8 cellular contexts compared by ENCODE assay signal in the genomic region with DNA sequence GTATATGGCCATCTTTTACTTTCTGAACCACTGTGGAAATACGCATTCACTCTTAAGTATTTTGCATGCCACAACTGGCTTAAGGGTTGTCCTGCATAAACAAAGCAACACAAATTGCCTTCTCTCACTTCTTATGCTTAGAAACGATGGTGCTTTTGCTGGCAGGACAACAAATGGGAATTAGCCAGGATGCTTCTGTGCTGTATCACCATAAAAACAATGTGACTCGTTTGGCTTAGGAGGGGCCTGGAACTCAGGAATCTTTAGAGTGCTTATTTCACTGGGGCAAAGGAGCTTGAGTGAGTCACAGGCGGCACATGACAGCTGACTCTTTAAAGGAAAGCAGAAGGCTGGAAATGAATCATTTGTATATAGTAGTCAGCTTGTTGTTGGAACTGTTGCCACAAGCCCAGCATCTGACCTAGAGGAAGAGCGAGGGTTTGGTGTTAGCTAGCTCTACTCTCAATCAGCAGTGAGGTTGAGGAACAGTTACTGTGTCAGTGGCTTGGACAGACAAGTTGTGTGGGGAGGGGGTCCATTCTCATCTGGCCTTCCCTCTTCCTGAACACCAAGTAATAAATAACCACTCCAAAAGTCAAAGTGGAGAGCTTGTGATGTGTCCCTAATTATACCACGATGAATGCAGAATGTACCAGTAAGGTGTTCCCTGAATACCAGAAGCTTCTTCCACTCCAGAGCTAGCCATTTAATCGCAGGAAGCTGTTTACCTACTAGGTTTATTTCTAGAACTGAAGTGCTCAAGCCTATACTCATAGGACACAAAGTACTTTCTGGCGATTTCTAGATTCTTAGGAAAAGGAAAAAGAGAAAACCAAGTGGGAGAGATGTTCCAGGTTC.
DNase-seq lines count a peak whose midpoint lies in the region; ATAC-seq and TF ChIP-seq lines count a peak whose summit lies in the region.

No MANE protein-coding gene starts in this region.

- 45% methylated on average over 8 of the region's 8 CpGs for WGBS in HUES64
- 24 to 35% (median 34%) methylated on average over 8 of the region's 8 CpGs for WGBS in heart left ventricle, 4 donors
- 23 to 37% (median 25%) methylated on average over 8 of the region's 8 CpGs for WGBS in psoas muscle, 3 donors

- intact Hi-C loops in heart left ventricle (cut with DNase I), result loop anchor here in 3 of 10 donors (5.0 to 10.0 kb wide), 3 partner anchors 66 to 294 kb away; a partner anchor contains a TSS
- intact Hi-C loops in psoas muscle (cut with DNase I), result no loop called here

- H3K9me3 ChIP-seq in HUES64 (ENCODE audit: insufficient read depth, low read depth, low read length), result no peaks in the 10 kb centered on the region
- H3K9me3 ChIP-seq in heart left ventricle, result no peaks in the 10 kb centered on the region
- no peaks in the 10 kb centered on the region for H3K9me3 ChIP-seq in psoas muscle

- no peak overlapping the region for H3K4me3 Mint-ChIP-seq in activated naive CD8-positive, alpha-beta T cell treated with anti-CD3 and anti-CD28 coated beads for 36 hours
- no peak overlapping the region for H3K4me3 Mint-ChIP-seq in naive thymus-derived CD8-positive, alpha-beta T cell

- peak overlapping the region; percentile 34; the same call in 1 of the 2 replicates for H3K9ac ChIP-seq in HUES64 (ENCODE audit: low read depth, low read length)

- H3K36me3 ChIP-seq in HUES64 (ENCODE audit: insufficient read depth, low read length), result no peaks in the 10 kb centered on the region
- H3K36me3 ChIP-seq in heart left ventricle, result peaks cover 0 to 23% (median 19%) of the 10 kb centered on the region in 9 donors
- peaks cover 3 to 23% of the 10 kb centered on the region in 2 donors for H3K36me3 ChIP-seq in psoas muscle (ENCODE audit: insufficient read depth in 1 of 2, low read depth in 1 of 2)

- TF ChIP-seq POLR2A in heart left ventricle (IDR thresholded peaks at IDR 0.05), result peak in 1 of 2 donors; percentile 43

- H3K9me3 Mint-ChIP-seq in activated naive CD8-positive, alpha-beta T cell treated with anti-CD3 and anti-CD28 coated beads for 36 hours, result no peaks in the 10 kb centered on the region
- no peaks in the 10 kb centered on the region for H3K9me3 Mint-ChIP-seq in naive thymus-derived CD8-positive, alpha-beta T cell

- TF ChIP-seq CTCF in heart left ventricle (IDR thresholded peaks at IDR 0.05) (no peak), psoas muscle (IDR thresholded peaks at IDR 0.05) (no peak)

- peaks cover 31% of the 10 kb centered on the region for H3K4me1 ChIP-seq in HUES64 (ENCODE audit: insufficient read depth, low read length)
- H3K4me1 ChIP-seq in heart left ventricle, result peaks cover 2 to 50% (median 31%) of the 10 kb centered on the region in 12 donors
- peaks cover 64% of the 10 kb centered on the region for H3K4me1 ChIP-seq in psoas muscle

- H3K27ac Mint-ChIP-seq in activated naive CD8-positive, alpha-beta T cell treated with anti-CD3 and anti-CD28 coated beads for 36 hours, result peak overlapping the region; percentile 43
- peak overlapping the region in 2 of 10 donors; percentile 46 to 72 for H3K27ac Mint-ChIP-seq in naive thymus-derived CD8-positive, alpha-beta T cell

- no peaks in the 10 kb centered on the region for H3K27me3 ChIP-seq in HUES64 (ENCODE audit: insufficient read depth, low read length)
- H3K27me3 ChIP-seq in heart left ventricle, result no peaks in the 10 kb centered on the region
- no peaks in the 10 kb centered on the region for H3K27me3 ChIP-seq in psoas muscle (ENCODE audit: insufficient read depth in 3 of 3, low read length in 2 of 3)

- POLR2A ChIA-PET in naive thymus-derived CD8-positive, alpha-beta T cell (lab: Charles Lee), result no interaction called here

- ATAC-seq in heart left ventricle (peak; percentile 92 to 97 (median 96)), psoas muscle (peak; percentile 92 to 96 (median 94)), HG03469 (IDR thresholded peaks at IDR 0.05; ENCODE audit: unreplicated experiment) (no peak)
- ATAC-seq in naive thymus-derived CD8-positive, alpha-beta T cell, result no peak

- H3K27ac ChIP-seq in HUES64 (ENCODE audit: low read depth, low read length) (peak overlapping the region; percentile 89), heart left ventricle (peak overlapping the region; percentile 75 to 95 (median 86)), psoas muscle (peak overlapping the region; percentile 87)

- no peaks in the 10 kb centered on the region for H3K27me3 Mint-ChIP-seq in activated naive CD8-positive, alpha-beta T cell treated with anti-CD3 and anti-CD28 coated beads for 36 hours
- no peaks in the 10 kb centered on the region for H3K27me3 Mint-ChIP-seq in naive thymus-derived CD8-positive, alpha-beta T cell

- H3K4me1 Mint-ChIP-seq in activated naive CD8-positive, alpha-beta T cell treated with anti-CD3 and anti-CD28 coated beads for 36 hours, result peaks cover 16% of the 10 kb centered on the region
- peaks cover 0 to 10% (median 4%) of the 10 kb centered on the region in 4 donors for H3K4me1 Mint-ChIP-seq in naive thymus-derived CD8-positive, alpha-beta T cell

- DNase-seq in AG20443 (ENCODE audit: low spot score), result peak; percentile 85
- peak; percentile 14 for DNase-seq in activated naive CD8-positive, alpha-beta T cell treated with anti-CD3 and anti-CD28 coated beads for 36 hours
- DNase-seq in heart left ventricle, result peak in 4 of 5 donors; percentile 71 to 89 (median 82)
- DNase-seq in psoas muscle, result peak; percentile 78 to 84
- no peak for DNase-seq in NCI-H345 (lab: John Stamatoyannopoulos, UW)
- no peak for DNase-seq in naive thymus-derived CD8-positive, alpha-beta T cell

- peaks cover 35% of the 10 kb centered on the region for H3K36me3 Mint-ChIP-seq in activated naive CD8-positive, alpha-beta T cell treated with anti-CD3 and anti-CD28 coated beads for 36 hours
- H3K36me3 Mint-ChIP-seq in naive thymus-derived CD8-positive, alpha-beta T cell, result peaks cover 0 to 36% (median 14%) of the 10 kb centered on the region in 3 donors

- H3K4me3 ChIP-seq in HUES64 (ENCODE audit: low read length) (no peak overlapping the region), heart left ventricle (peak overlapping the region in 1 of 12 donors; percentile 1), psoas muscle (peak overlapping the region; percentile 41)

Comparison
In these comparisons a context has a peak if more than half of its experiments do, and no peak if none do; other contexts are left out.
1. DNase-seq: peak in AG20443 (single experiment), activated naive CD8-positive, alpha-beta T cell treated with anti-CD3 and anti-CD28 coated beads for 36 hours (single experiment), heart left ventricle (4 of 5) and psoas muscle (2 of 2); none in NCI-H345 (single experiment) and naive thymus-derived CD8-positive, alpha-beta T cell (0 of 10).
2. ATAC-seq: peak in heart left ventricle (4 of 4) and psoas muscle (4 of 4); none in naive thymus-derived CD8-positive, alpha-beta T cell (0 of 2) and HG03469 (single experiment).
3. Peak in every context shown above with its lines, with median percentiles within 50 percentile points of each other: H3K27ac ChIP-seq.